In the genomic region with DNA sequence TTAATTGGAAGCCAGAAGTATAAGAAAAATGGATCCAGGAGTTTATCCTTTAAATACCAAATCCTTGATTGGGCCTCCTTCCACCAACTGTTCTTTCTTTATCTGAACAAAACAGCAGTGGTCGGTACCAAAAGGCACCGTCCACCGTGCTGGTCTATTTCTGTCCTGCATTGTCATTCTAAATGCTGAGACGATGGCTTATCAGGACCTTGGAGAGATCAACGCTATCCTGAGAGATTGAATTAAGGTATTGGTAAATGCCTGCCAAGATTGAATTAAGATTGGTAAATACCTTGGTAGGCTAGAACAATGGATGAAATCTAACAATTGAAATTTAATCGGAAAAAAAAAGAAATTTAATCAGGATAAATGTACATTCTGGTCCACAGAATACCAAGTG, we compare ENCODE assay signal across 1 cellular context.
TF ChIP-seq lines count a peak whose summit lies in the region.

No MANE protein-coding gene starts in this region.

TF ChIP-seq in A549, 52 proteins besides CTCF, POLR2A, EP300 and RAD21:
- TF ChIP-seq REST (IDR thresholded peaks at IDR 0.05) (peak; percentile 37; the same call in 1 of the 2 replicates), CHD2 (IDR thresholded peaks at IDR 0.05; ENCODE audit: low read length, partially characterized antibody) (no peak)
